11 cellular contexts compared by ENCODE assay signal in the genomic region with DNA sequence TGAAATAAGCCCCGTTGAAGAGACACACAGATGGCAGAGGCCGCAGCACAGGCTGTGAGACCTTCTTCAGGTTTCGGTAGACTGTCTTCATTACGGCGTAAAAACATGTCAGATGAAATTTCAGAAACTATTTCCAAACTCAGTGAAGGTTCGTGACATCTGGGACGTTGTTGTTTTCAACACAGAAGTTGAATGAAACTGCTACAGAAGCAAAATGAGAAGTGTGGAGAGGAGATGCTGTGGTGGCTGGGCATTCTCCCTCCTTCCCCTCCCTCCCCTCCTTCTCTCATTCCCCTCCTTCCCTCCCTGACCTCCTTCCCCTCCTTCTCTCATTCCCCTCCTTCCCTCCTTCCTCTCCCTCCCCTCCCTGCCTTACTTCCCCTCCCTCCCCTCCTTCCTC.
DNase-seq lines count a peak whose midpoint lies in the region; ATAC-seq and TF ChIP-seq lines count a peak whose summit lies in the region.
"Had no signal": no experiment of that assay in that cellular context is flagged by ENCODE, and none has a peak within 500 bp of the region (broad histone marks: within the 10 kb centered on the region; RNA-seq: fewer than 3 reads in every experiment).

No MANE protein-coding gene starts in this region.

- H3K27me3 Mint-ChIP-seq in CD8-positive, alpha-beta T cell (ENCODE audit: low read depth) = no peaks in the 10 kb centered on the region

- no peak overlapping the region for H3K27ac Mint-ChIP-seq in CD8-positive, alpha-beta T cell

- no peaks in the 10 kb centered on the region for H3K27me3 ChIP-seq in CD8-positive, alpha-beta T cell (ENCODE audit: insufficient read depth, low read length)
- H3K27me3 ChIP-seq: pancreas had no signal

- ATAC-seq in GM18508 (IDR thresholded peaks at IDR 0.05; ENCODE audit: insufficient read depth, unreplicated experiment) (peak; percentile 34), GM21390 (IDR thresholded peaks at IDR 0.05; ENCODE audit: unreplicated experiment) (peak; percentile 64), HG03108 (IDR thresholded peaks at IDR 0.05; ENCODE audit: unreplicated experiment) (peak; percentile 73)
- no peak for ATAC-seq in CD8-positive, alpha-beta T cell
- ATAC-seq: pancreas had no signal

- no peak overlapping the region for H3K4me3 ChIP-seq in CD8-positive, alpha-beta T cell (ENCODE audit: low read depth, low read length)
- H3K4me3 ChIP-seq: pancreas had no signal

- peaks cover 27% of the 10 kb centered on the region for H3K36me3 Mint-ChIP-seq in CD8-positive, alpha-beta T cell

- intact Hi-C loops in CD8-positive, alpha-beta T cell (cut with DNase I, micrococcal nuclease) = no loop called here

- no peak for TF ChIP-seq CTCF in CD8-positive, alpha-beta T cell (IDR thresholded peaks at IDR 0.05)

- no peaks in the 10 kb centered on the region for H3K4me1 ChIP-seq in CD8-positive, alpha-beta T cell (ENCODE audit: insufficient read depth, low read length)
- H3K4me1 ChIP-seq: pancreas had no signal

- CTCF ChIA-PET in CD8-positive, alpha-beta T cell (lab: Charles Lee) = no interaction called here

- POLR2A ChIA-PET in CD8-positive, alpha-beta T cell (lab: Charles Lee) = no interaction called here

- no peaks in the 10 kb centered on the region for H3K36me3 ChIP-seq in CD8-positive, alpha-beta T cell (ENCODE audit: insufficient read depth, low read length)
- H3K36me3 ChIP-seq: pancreas had no signal

- H3K4me1 Mint-ChIP-seq in CD8-positive, alpha-beta T cell (ENCODE audit: low read depth) = peaks cover 2% of the 10 kb centered on the region

- H3K9me3 ChIP-seq in CD8-positive, alpha-beta T cell (ENCODE audit: low read length) = no peaks in the 10 kb centered on the region
- H3K9me3 ChIP-seq: pancreas had no signal

- DNase-seq in amniotic epithelial cell (ENCODE audit: low read depth) (peak; percentile 21), kidney tubule cell (ENCODE audit: low spot score) (no peak), NCI-H1694 treated with DMSO at 0.1 percent for 48 hours (lab: John Stamatoyannopoulos, UW) (no peak), GOT3 (lab: John Stamatoyannopoulos, UW) (no peak)
- no peak for DNase-seq in CD8-positive, alpha-beta T cell
- DNase-seq: Karpas-422, NCI-H748 treated with DMSO at 0.1 percent for 48 hours, pancreas had no signal

- H3K9me3 Mint-ChIP-seq in CD8-positive, alpha-beta T cell = no peaks in the 10 kb centered on the region

- no peak overlapping the region for H3K27ac ChIP-seq in CD8-positive, alpha-beta T cell (ENCODE audit: low read depth, low read length)
- H3K27ac ChIP-seq: pancreas had no signal

- no peak overlapping the region for H3K4me3 Mint-ChIP-seq in CD8-positive, alpha-beta T cell
